In genomic region chr2:160365691-160366367, GRCh38 we compare ENCODE assay signal across 13 cellular contexts.
DNase-seq lines count a peak whose midpoint lies in the region; ATAC-seq and TF ChIP-seq lines count a peak whose summit lies in the region.
"Had no signal": no experiment of that assay in that cellular context is flagged by ENCODE, and none has a peak within 500 bp of the region (broad histone marks: within the 10 kb centered on the region; RNA-seq: fewer than 3 reads in every experiment).

No MANE protein-coding gene starts in this region.

- peaks cover 29% of the 10 kb centered on the region for H3K36me3 Mint-ChIP-seq in central memory CD8-positive, alpha-beta T cell (ENCODE audit: insufficient read depth)

- DNase-seq in GM23248 (peak; percentile 66), left colon (peak; percentile 59 to 66), sigmoid colon (peak; percentile 81), SW480 (ENCODE audit: low spot score) (no peak)
- no peak for DNase-seq in central memory CD8-positive, alpha-beta T cell (ENCODE audit: low spot score in 2 of 2)
- DNase-seq in central memory CD4-positive, alpha-beta T cell = no peak
- DNase-seq: activated CD8-positive, alpha-beta memory T cell treated with anti-CD3 and anti-CD28 coated beads for 24 hours; NCI-H187 treated with DMSO at 0.1 percent for 48 hours; stimulated activated CD4-positive, alpha-beta T cell treated with anti-CD3 and anti-CD28 coated beads, Interleukin-12 subunit alpha, Interleukin-12 subunit beta, amount 100 ng/mL, for 4 hours had no signal

- TF ChIP-seq EP300 in sigmoid colon (IDR thresholded peaks at IDR 0.05) = no peak

- H3K27me3 Mint-ChIP-seq in central memory CD8-positive, alpha-beta T cell = no peaks in the 10 kb centered on the region

- H3K79me2 ChIP-seq in GM23248 (ENCODE audit: insufficient read depth) = peaks cover 100% of the 10 kb centered on the region

- peaks cover 17% of the 10 kb centered on the region for H3K36me3 ChIP-seq in GM23248 (ENCODE audit: low read depth)
- H3K36me3 ChIP-seq in sigmoid colon = peaks cover 0 to 12% (median 0%) of the 10 kb centered on the region in 4 donors

- 46 to 51% methylated on average over 5 of the region's 5 CpGs for WGBS in GM23248 (ENCODE audit: low coverage in 1 of 2, low lambda C conversion rate in 2 of 2, missing lambda C conversion rate in 2 of 2), 2 experiments
- WGBS in sigmoid colon, 2 donors = 11 to 53% methylated on average over 5 of the region's 5 CpGs

- H3K9me2 ChIP-seq in GM23248 (ENCODE audit: insufficient read depth) = no peaks in the 10 kb centered on the region

- H4K20me1 ChIP-seq in GM23248 (ENCODE audit: insufficient read depth) = peaks cover 8% of the 10 kb centered on the region; the same call in 1 of the 2 replicates

- intact Hi-C loops in left colon (cut with DNase I, micrococcal nuclease) (no loop called here), sigmoid colon (cut with DNase I) (no loop called here)

- peak overlapping the region; percentile 7; the same call in 1 of the 2 replicates for H3K4me3 ChIP-seq in GM23248
- no peak overlapping the region for H3K4me3 ChIP-seq in sigmoid colon

- H3K9ac ChIP-seq in GM23248 = peak overlapping the region; percentile 78

- H3K27me3 ChIP-seq in GM23248 (replicated peaks; ENCODE audit: insufficient read depth) = no peaks in the 10 kb centered on the region
- H3K27me3 ChIP-seq in sigmoid colon = no peaks in the 10 kb centered on the region

- peaks cover 91% of the 10 kb centered on the region for H3F3A ChIP-seq in GM23248 (ENCODE audit: insufficient read depth)

- H3K4me2 ChIP-seq in GM23248 (ENCODE audit: unreplicated experiment) = peak overlapping the region; percentile 85

- H3K9me3 ChIP-seq in GM23248 (ENCODE audit: low read depth) = no peaks in the 10 kb centered on the region
- H3K9me3 ChIP-seq in sigmoid colon = no peaks in the 10 kb centered on the region

- no peak for ATAC-seq in central memory CD8-positive, alpha-beta T cell (replicated peaks; ENCODE audit: extremely low read depth, poor library complexity, severe bottlenecking)
- ATAC-seq in left colon = peak; percentile 96
- ATAC-seq in HG02938 (IDR thresholded peaks at IDR 0.05; ENCODE audit: unreplicated experiment) = no peak
- ATAC-seq in GM21717 (IDR thresholded peaks at IDR 0.05; ENCODE audit: unreplicated experiment) = no peak
- ATAC-seq: activated naive CD4-positive, alpha-beta T cell treated with anti-CD3 and anti-CD28 coated beads, Interleukin-2, amount 50 U/mL, for 72 hours had no signal

- H3K27ac ChIP-seq in GM23248 (peak overlapping the region; percentile 88), sigmoid colon (peak overlapping the region in 3 of 4 donors; percentile 27 to 28 (median 28))

- H3K9me3 Mint-ChIP-seq in central memory CD8-positive, alpha-beta T cell = no peaks in the 10 kb centered on the region
- H3K9me3 Mint-ChIP-seq: activated naive CD4-positive, alpha-beta T cell treated with anti-CD3 and anti-CD28 coated beads, Interleukin-2, amount 50 U/mL, for 72 hours; T-helper 2 cell treated with Interferon-gamma antibody and Interleukin-4, amounts not matched to agents 5 μg/mL and 100 μg/mL, for 36 hours had no signal

- H3K4me3 Mint-ChIP-seq in central memory CD8-positive, alpha-beta T cell = no peak overlapping the region
- H3K4me3 Mint-ChIP-seq: T-helper 2 cell treated with Interferon-gamma antibody and Interleukin-4, amounts not matched to agents 5 μg/mL and 100 μg/mL, for 36 hours had no signal

- no peak for TF ChIP-seq CTCF in sigmoid colon (IDR thresholded peaks at IDR 0.05)

- in situ Hi-C loops in GM23248 (cut with MboI) = no loop called here

- H3K4me1 ChIP-seq in GM23248 (ENCODE audit: insufficient read depth) (peaks cover 97% of the 10 kb centered on the region), sigmoid colon (peaks cover 0 to 92% (median 86%) of the 10 kb centered on the region in 4 donors)

- TF ChIP-seq POLR2A in sigmoid colon (IDR thresholded peaks at IDR 0.05) = no peak

- H2AFZ ChIP-seq in GM23248 = no peak overlapping the region

- H3K27ac Mint-ChIP-seq in central memory CD8-positive, alpha-beta T cell (ENCODE audit: low read depth) = peak overlapping the region; percentile 81
- H3K27ac Mint-ChIP-seq: T-helper 2 cell treated with Interferon-gamma antibody and Interleukin-4, amounts not matched to agents 5 μg/mL and 100 μg/mL, for 36 hours had no signal

- H3K4me1 Mint-ChIP-seq in central memory CD8-positive, alpha-beta T cell = peaks cover 60% of the 10 kb centered on the region

Comparison
In these comparisons a context has a peak if more than half of its experiments do, and no peak if none do; other contexts are left out.
1. DNase-seq: peak in GM23248 (single experiment), left colon (2 of 2) and sigmoid colon (single experiment); none in central memory CD8-positive, alpha-beta T cell (0 of 2), central memory CD4-positive, alpha-beta T cell (single experiment) and SW480 (single experiment).